Comparison of ENCODE assay signal across 17 cellular contexts in the genomic region with DNA sequence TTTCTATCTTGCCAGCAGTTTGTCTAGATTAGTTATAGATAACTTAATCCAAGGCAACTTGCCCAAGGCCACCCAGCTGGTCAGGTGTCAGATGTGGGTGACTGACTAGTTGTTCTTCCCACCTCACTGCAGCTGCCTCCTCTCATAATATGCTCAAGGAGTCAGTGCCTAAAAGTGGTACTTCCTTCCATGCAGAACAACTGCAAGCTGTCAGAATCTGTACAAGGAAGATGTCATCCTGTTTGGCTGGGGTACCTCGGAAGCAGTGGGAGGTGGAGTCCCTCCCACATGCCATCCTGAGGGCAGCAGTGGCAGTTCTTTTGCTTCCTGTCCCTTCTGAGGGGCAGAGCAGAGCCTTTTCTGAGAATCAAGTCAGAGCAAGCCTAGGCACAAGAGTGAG.
"Had no signal": no experiment of that assay in that cellular context is flagged by ENCODE, and none has a peak within 500 bp of the region (broad histone marks: within the 10 kb centered on the region; RNA-seq: fewer than 3 reads in every experiment).

No MANE protein-coding gene starts in this region.

- H3K9me3 Mint-ChIP-seq: activated naive CD4-positive, alpha-beta T cell treated with anti-CD3 and anti-CD28 coated beads, Interleukin-2, amount 50 U/mL, for 24 hours; mesothelial cell of epicardium; T-cell had no signal

- H3K36me3 ChIP-seq: ovary had no signal

- H3K4me3 ChIP-seq: body of pancreas, lung, ovary had no signal

- DNase-seq: activated CD4-positive, CD25-positive, alpha-beta regulatory T cell treated with anti-CD3 and anti-CD28 coated beads, Interleukin-2, amount 50 U/mL, for 72 hours; activated CD8-positive, alpha-beta memory T cell treated with anti-CD3 and anti-CD28 coated beads for 24 hours; activated effector memory CD4-positive, alpha-beta T cell treated with anti-CD3 and anti-CD28 coated beads, Interleukin-2, amount 50 U/mL, for 16 hours; activated T-cell treated with anti-CD3 and anti-CD28 coated beads for 4 hours; amniotic stem cell; caudate nucleus; erythroblast; left colon; ovary; stimulated activated CD4-positive, alpha-beta T cell treated with anti-CD3 and anti-CD28 coated beads, Interleukin-1b, Interleukin-23, amount 100 ng/mL, for 48 hours; T-cell; T-helper 9 cell had no signal

- H3K9me3 ChIP-seq: body of pancreas, ovary had no signal

- H3K4me3 Mint-ChIP-seq: activated naive CD4-positive, alpha-beta T cell treated with anti-CD3 and anti-CD28 coated beads, Interleukin-2, amount 50 U/mL, for 24 hours; mesothelial cell of epicardium; T-cell had no signal

- H3K27ac ChIP-seq: body of pancreas, ovary had no signal

- H3K4me1 Mint-ChIP-seq: activated naive CD4-positive, alpha-beta T cell treated with anti-CD3 and anti-CD28 coated beads, Interleukin-2, amount 50 U/mL, for 24 hours; mesothelial cell of epicardium had no signal

- ATAC-seq: body of pancreas, left colon, sciatic nerve had no signal

- H3K36me3 Mint-ChIP-seq: activated naive CD4-positive, alpha-beta T cell treated with anti-CD3 and anti-CD28 coated beads, Interleukin-2, amount 50 U/mL, for 24 hours; mesothelial cell of epicardium; T-cell had no signal

- H3K27ac Mint-ChIP-seq: activated naive CD4-positive, alpha-beta T cell treated with anti-CD3 and anti-CD28 coated beads, Interleukin-2, amount 50 U/mL, for 24 hours; mesothelial cell of epicardium had no signal

- H3K27me3 ChIP-seq: body of pancreas, ovary had no signal

- H3K27me3 Mint-ChIP-seq: activated naive CD4-positive, alpha-beta T cell treated with anti-CD3 and anti-CD28 coated beads, Interleukin-2, amount 50 U/mL, for 24 hours; T-cell had no signal
